Comparison of ENCODE assay signal across 15 cellular contexts in genomic region chr5:95707534-95708188, GRCh38. TPM values are rescaled to one million over a fixed set of nuclear protein-coding genes. Genes with fewer than 3 reads are reported as not detected.
"Had no signal": no experiment of that assay in that cellular context is flagged by ENCODE, and none has a peak within 500 bp of the region (broad histone marks: within the 10 kb centered on the region; RNA-seq: fewer than 3 reads in every experiment).

No MANE protein-coding gene starts in this region.

RNA-seq across cellular contexts. Expression of gene SPATA9, which starts 24.9 kb away (rescaled TPM):
- total RNA-seq: activated CD4-positive, alpha-beta memory T cell treated with anti-CD3 and anti-CD28 coated beads, Interleukin-2, amount 10 ng/mL, durations not matched to agents 7 days and 5 days; activated CD4-positive, alpha-beta T cell treated with anti-CD3 and anti-CD28 coated beads for 36 hours; activated CD4-positive, alpha-beta T cell treated with anti-CD3 and anti-CD28 coated beads, Interleukin-2, amount 10 ng/mL, durations not matched to agents 7 days and 5 days; activated CD8-positive, alpha-beta memory T cell treated with anti-CD3 and anti-CD28 coated beads, Interleukin-2, amount 10 ng/mL, durations not matched to agents 7 days and 5 days; activated CD8-positive, alpha-beta T cell treated with anti-CD3 and anti-CD28 coated beads, Interleukin-2, amount 10 ng/mL, durations not matched to agents 7 days and 5 days; activated naive CD8-positive, alpha-beta T cell treated with anti-CD3 and anti-CD28 coated beads, Interleukin-2, amount 10 ng/mL, durations not matched to agents 7 days and 5 days; activated T-helper 2 cell treated with anti-CD3 and anti-CD28 coated beads, Interferon-gamma antibody, Interleukin-2, Interleukin-4, amounts not matched to agents 10 μg/mL and 5 μg/mL and 100 μg/mL, durations not matched to agents 14 hours and 24 hours and 36 hours; ascending aorta; bronchial epithelial cell; cardiac septum; T-cell; T-helper 1 cell treated with Interleukin-12 subunit alpha and Interleukin-12 subunit beta and Interleukin-4 antibody, amounts not matched to agents 30 ng/mL and 1 ng/mL, for 36 hours; T-helper 17 cell; T-helper 2 cell treated with Interferon-gamma antibody and Interleukin-4, amounts not matched to agents 100 ng/mL and 5 ng/mL, for 36 hours; WTC11 had no signal
